In genomic region chr16:88346680-88347505, GRCh38 we compare ENCODE assay signal across 18 cellular contexts.
"Had no signal": no experiment of that assay in that cellular context is flagged by ENCODE, and none has a peak within 500 bp of the region (broad histone marks: within the 10 kb centered on the region; RNA-seq: fewer than 3 reads in every experiment).

No MANE protein-coding gene starts in this region.

- H3K27ac ChIP-seq: left lung had no signal

- H3K4me3 Mint-ChIP-seq: activated CD8-positive, alpha-beta T cell treated with anti-CD3 and anti-CD28 coated beads, Interleukin-2, amount 10 ng/mL, durations not matched to agents 7 days and 5 days; activated naive CD8-positive, alpha-beta T cell; dendritic cell treated with granulocyte-macrophage colony-stimulating factor and Interleukin-4, amounts not matched to agents 40 ng/mL and 50 ng/mL, for 4 days; nephron progenitor cell; stimulated activated naive B cell treated with anti-CD40 and anti-IgM and Interleukin-4, amounts not matched to agents 10 μg/mL and 1 μg/mL and 100 μg/mL, for 72 hours had no signal

- H3K27me3 Mint-ChIP-seq: activated naive CD8-positive, alpha-beta T cell had no signal

- H3K36me3 ChIP-seq: left lung, uterus had no signal

- ATAC-seq: activated CD8-positive, alpha-beta T cell treated with anti-CD3 and anti-CD28 coated beads, Interleukin-2, amount 10 ng/mL, durations not matched to agents 7 days and 5 days; left lung had no signal

- DNase-seq: activated CD4-positive, alpha-beta T cell treated with anti-CD3 and anti-CD28 coated beads for 1 hour; activated CD4-positive, alpha-beta T cell treated with anti-CD3 and anti-CD28 coated beads, Interleukin-2, amount 50 U/mL, for 1 hour; activated CD8-positive, alpha-beta T cell treated with anti-CD3 and anti-CD28 coated beads, Interleukin-2, amount 10 ng/mL, durations not matched to agents 7 days and 5 days; amygdala; effector CD4-positive, alpha-beta T cell; mesenchymal stem cell; nephron progenitor cell; nucleus accumbens; small intestine; stimulated activated CD4-positive, alpha-beta T cell treated with anti-CD3 and anti-CD28 coated beads, Interleukin-15, amount 100 ng/mL, for 24 hours; stimulated activated CD8-positive, alpha-beta memory T cell treated with anti-CD3 and anti-CD28 coated beads, Interleukin-4, amount 100 ng/mL, for 48 hours; stimulated activated naive B cell treated with anti-CD40 and anti-IgM and Interleukin-4, amounts not matched to agents 10 μg/mL and 1 μg/mL and 100 μg/mL, for 72 hours; T-helper 1 cell; trophoblast cell; uterus had no signal

- H3K4me3 ChIP-seq: left lung, uterus had no signal

- H3K9me3 Mint-ChIP-seq: dendritic cell treated with granulocyte-macrophage colony-stimulating factor and Interleukin-4, amounts not matched to agents 40 ng/mL and 50 ng/mL, for 4 days had no signal

- H3K27me3 ChIP-seq: left lung, uterus had no signal

- H3K36me3 Mint-ChIP-seq: activated naive CD8-positive, alpha-beta T cell; stimulated activated naive B cell treated with anti-CD40 and anti-IgM and Interleukin-4, amounts not matched to agents 10 μg/mL and 1 μg/mL and 100 μg/mL, for 72 hours had no signal

- H3K27ac Mint-ChIP-seq: activated naive CD8-positive, alpha-beta T cell; dendritic cell treated with granulocyte-macrophage colony-stimulating factor and Interleukin-4, amounts not matched to agents 40 ng/mL and 50 ng/mL, for 4 days; nephron progenitor cell; stimulated activated naive B cell treated with anti-CD40 and anti-IgM and Interleukin-4, amounts not matched to agents 10 μg/mL and 1 μg/mL and 100 μg/mL, for 72 hours had no signal

- H3K4me1 ChIP-seq: left lung, uterus had no signal

- H3K9me3 ChIP-seq: uterus had no signal
